Comparison of ENCODE assay signal across 20 cellular contexts in genomic region chr6:15990179-15990578, GRCh38.
A peak's percentile ranks its signal among the peaks of the same experiment; 100 is the strongest.
DNase-seq lines count a peak whose midpoint lies in the region; ATAC-seq, FAIRE-seq and TF ChIP-seq lines count a peak whose summit lies in the region.
"Had no signal": no experiment of that assay in that cellular context is flagged by ENCODE, and none has a peak within 500 bp of the region (broad histone marks: within the 10 kb centered on the region; RNA-seq: fewer than 3 reads in every experiment).

No MANE protein-coding gene starts in this region.

- TF ChIP-seq CTCF in K562 (IDR thresholded peaks at IDR 0.05 in 2 of 3, conservative IDR thresholded peaks at IDR 0.05 in 1 of 3; ENCODE audit: insufficient read depth in 2 of 3, low read depth in 1 of 3, low read length in 3 of 3) (no peak), ascending aorta (IDR thresholded peaks at IDR 0.05) (no peak)

- no peak overlapping the region for H3K4me2 ChIP-seq in K562 (ENCODE audit: insufficient read depth, low read length)
- H3K4me2 ChIP-seq: SK-N-SH had no signal

- DNase-seq in NCI-H2029 treated with DMSO at 0.1 percent for 48 hours (lab: John Stamatoyannopoulos, UW) (peak; percentile 86), NCI-H2029 (lab: John Stamatoyannopoulos, UW) (no peak), GM12891 (ENCODE audit: insufficient read length, low spot score) (no peak), K562 (ENCODE audit: extremely low read depth in 1 of 4, low spot score in 3 of 4) (no peak), ascending aorta (ENCODE audit: low spot score in 2 of 2) (no peak)
- DNase-seq in effector memory CD4-positive, alpha-beta T cell, result no peak
- DNase-seq in stimulated activated naive CD4-positive, alpha-beta T cell (lab: John Stamatoyannopoulos, UW), result no peak
- DNase-seq: 8988T; Calu3; CD4-positive, alpha-beta memory T cell; DMS79; GM23248; MV-4-11; NCI-H187 treated with DMSO at 0.1 percent for 48 hours; NCI-H510A; Peyer's patch; SHP77; SK-N-SH had no signal

- no peaks in the 10 kb centered on the region for H3K9me1 ChIP-seq in K562 (ENCODE audit: control insufficient read depth, insufficient read depth, low read length)

- no peak overlapping the region for H2AFZ ChIP-seq in K562 (ENCODE audit: low read depth, low read length)
- H2AFZ ChIP-seq: GM23248 had no signal

- no peaks in the 10 kb centered on the region for H3K27me3 ChIP-seq in K562 (ENCODE audit: control insufficient read depth in 2 of 2, insufficient read depth in 2 of 2, low read length in 2 of 2)
- no peaks in the 10 kb centered on the region for H3K27me3 ChIP-seq in ascending aorta
- no peaks in the 10 kb centered on the region for H3K27me3 ChIP-seq in effector memory CD4-positive, alpha-beta T cell (replicated peaks; ENCODE audit: control insufficient read depth, insufficient read depth, low read length, poor library complexity, severe bottlenecking)
- H3K27me3 ChIP-seq: Peyer's patch had no signal

- peak; percentile 29 for ATAC-seq in HG02588 (IDR thresholded peaks at IDR 0.05; ENCODE audit: unreplicated experiment)
- no peak for ATAC-seq in K562
- ATAC-seq: HCT116 had no signal

- CTCF ChIA-PET in K562 (lab: Yijun Ruan, JAX; ENCODE audit: low intra/inter-chr PET ratio), result no interaction called here

- TF ChIP-seq RAD21 in K562 (CRISPR knock-in tag; conservative IDR thresholded peaks at IDR 0.05 in 1 of 2, IDR thresholded peaks at IDR 0.05 in 1 of 2), result no peak

- H3K79me2 ChIP-seq in K562 (ENCODE audit: control insufficient read depth, insufficient read depth, low read length), result no peaks in the 10 kb centered on the region

- H3K9me3 ChIP-seq in K562 (replicated peaks; ENCODE audit: control insufficient read depth, insufficient read depth, low read depth, low read length) (no peaks in the 10 kb centered on the region), ascending aorta (no peaks in the 10 kb centered on the region)
- no peaks in the 10 kb centered on the region for H3K9me3 ChIP-seq in effector memory CD4-positive, alpha-beta T cell (ENCODE audit: control insufficient read depth, low read length)
- H3K9me3 ChIP-seq: Peyer's patch, SK-N-SH had no signal

- intact Hi-C loops in K562 (cut with micrococcal nuclease), result no loop called here
- intact Hi-C loops in ascending aorta (cut with DNase I), result no loop called here

- no peak for TF ChIP-seq POLR2A in GM12891 (IDR thresholded peaks at IDR 0.05; ENCODE audit: low read depth, low read length)
- no peak for TF ChIP-seq POLR2A in K562 (conservative IDR thresholded peaks at IDR 0.05)

- no TSS peak for BruUV-seq in K562 (replicated peaks; lab: Mats Ljungman, UMichigan)

- H3K36me3 ChIP-seq in K562 (ENCODE audit: control insufficient read depth, insufficient read depth, low read length) (no peaks in the 10 kb centered on the region), ascending aorta (no peaks in the 10 kb centered on the region)
- H3K36me3 ChIP-seq in effector memory CD4-positive, alpha-beta T cell (ENCODE audit: control insufficient read depth, insufficient read depth, low read length), result no peaks in the 10 kb centered on the region
- H3K36me3 ChIP-seq: Peyer's patch had no signal

- in situ Hi-C loops in K562 (cut with MboI), result no loop called here

- H3K4me3 ChIP-seq in K562 (no peak overlapping the region), ascending aorta (no peak overlapping the region)
- H3K4me3 ChIP-seq in effector memory CD4-positive, alpha-beta T cell (ENCODE audit: insufficient read depth, low read depth, low read length, poor library complexity, severe bottlenecking), result no peak overlapping the region
- H3K4me3 ChIP-seq: GM23248, Peyer's patch had no signal

- POLR2A ChIA-PET in K562 (lab: Yijun Ruan, JAX), result interaction anchor here (0.6 to 1.5 kb wide), 4 partner anchors 10 to 153 kb away, joined by 3 to 8 read pairs (median 3); no protein-coding TSS in a partner anchor

- no peak overlapping the region for H3K9ac ChIP-seq in K562 (ENCODE audit: insufficient read depth in 1 of 2, low read depth in 2 of 2, low read length in 2 of 2)
- H3K9ac ChIP-seq: GM23248, SK-N-SH had no signal

- H3K4me1 ChIP-seq in K562 (replicated peaks in 1 of 2; ENCODE audit: control insufficient read depth in 2 of 2, insufficient read depth in 2 of 2, low read length in 2 of 2) (peaks cover 3 to 41% of the 10 kb centered on the region in 2 experiments; a peak in 4 of 5 replicates), ascending aorta (no peaks in the 10 kb centered on the region)
- no peaks in the 10 kb centered on the region for H3K4me1 ChIP-seq in effector memory CD4-positive, alpha-beta T cell (ENCODE audit: control insufficient read depth, insufficient read depth, low read length, poor library complexity, severe bottlenecking)
- H3K4me1 ChIP-seq: Peyer's patch had no signal

- no peak for TF ChIP-seq EP300 in K562 (IDR thresholded peaks at IDR 0.05; ENCODE audit: low read length)

- no peak overlapping the region for H3K27ac ChIP-seq in K562 (ENCODE audit: extremely low read depth, low read depth, low read length)
- no peak overlapping the region for H3K27ac ChIP-seq in ascending aorta
- H3K27ac ChIP-seq in effector memory CD4-positive, alpha-beta T cell (ENCODE audit: insufficient read depth, low read length, poor library complexity, severe bottlenecking), result no peak overlapping the region
- H3K27ac ChIP-seq: GM23248, Peyer's patch had no signal

- FAIRE-seq in GM12891 (lab: Jason Lieb, UNC) (peak; percentile 59), K562 (lab: Jason Lieb, UNC) (no peak)

- no peaks in the 10 kb centered on the region for H4K20me1 ChIP-seq in K562 (replicated peaks; ENCODE audit: control insufficient read depth, insufficient read depth, low read length)

- WGBS in K562 (ENCODE audit: insufficient coverage, low coverage, missing lambda C conversion rate), result 60% methylated on average over 2 of the region's 2 CpGs

TF ChIP-seq in GM12891, 5 proteins besides CTCF, POLR2A, EP300 and RAD21:
- TF ChIP-seq POLR2AphosphoS5 (IDR thresholded peaks at IDR 0.05; ENCODE audit: low read depth, low read length) (no peak), SPI1 (IDR thresholded peaks at IDR 0.05; ENCODE audit: low read depth, low read length) (no peak), POU2F2 (IDR thresholded peaks at IDR 0.05; ENCODE audit: low read depth, low read length) (no peak)

TF ChIP-seq in K562, 482 proteins besides CTCF, POLR2A, EP300 and RAD21:
- TF ChIP-seq ZEB2 (IDR thresholded peaks at IDR 0.05) (no peak), PKNOX1 (IDR thresholded peaks at IDR 0.05) (peak; percentile 32)
